1 cellular context compared by ENCODE assay signal in genomic region chr14:105087308-105087962, GRCh38.
TF ChIP-seq lines count a peak whose summit lies in the region.

No MANE protein-coding gene starts in this region.

TF ChIP-seq in GM12878, 131 proteins besides CTCF, POLR2A, EP300 and RAD21 (continued from another document):
- TF ChIP-seq RELB (IDR thresholded peaks at IDR 0.05; ENCODE audit: low read depth) (no peak), IKZF1 (conservative IDR thresholded peaks at IDR 0.05) (peak; percentile 8), CUX1 (IDR thresholded peaks at IDR 0.05; ENCODE audit: insufficient replicate concordance, low read depth, low read length) (no peak), IRF5 (IDR thresholded peaks at IDR 0.05; ENCODE audit: borderline replicate concordance) (no peak), MLLT1 (IDR thresholded peaks at IDR 0.05) (no peak), EED (IDR thresholded peaks at IDR 0.05; ENCODE audit: low read depth) (0 out of 2 replicates have a peak, but pooled peaks have one; percentile 4), POLR2AphosphoS5 (IDR thresholded peaks at IDR 0.05; ENCODE audit: low read length) (no peak), SKIL (IDR thresholded peaks at IDR 0.05; ENCODE audit: low read depth, poor library complexity, severe bottlenecking) (no peak), DPF2 (IDR thresholded peaks at IDR 0.05) (peak; percentile 56), EGR1 (IDR thresholded peaks at IDR 0.05; ENCODE audit: borderline replicate concordance in 1 of 2, low read depth in 2 of 2, low read length in 2 of 2) (peak in 1 of 2 experiments; percentile 86; a peak in 2 of 3 replicates), ZNF687 (IDR thresholded peaks at IDR 0.05) (peak; percentile 70; the same call in 1 of the 2 replicates), CHD1 (IDR thresholded peaks at IDR 0.05; ENCODE audit: low read depth, low read length) (no peak), BCLAF1 (IDR thresholded peaks at IDR 0.05) (0 out of 2 replicates have a peak, but pooled peaks have one; percentile 28), ZNF592 (IDR thresholded peaks at IDR 0.05) (no peak), STAT3 (IDR thresholded peaks at IDR 0.05; ENCODE audit: low read depth, low read length) (no peak), NKRF (conservative IDR thresholded peaks at IDR 0.05) (no peak), NBN (IDR thresholded peaks at IDR 0.05) (no peak), MEF2B (IDR thresholded peaks at IDR 0.05; ENCODE audit: partially characterized antibody, poor library complexity, severe bottlenecking) (no peak), IRF3 (IDR thresholded peaks at IDR 0.05) (no peak), ZNF217 (IDR thresholded peaks at IDR 0.05) (peak; percentile 15; the same call in 1 of the 2 replicates)
